In the genomic region with DNA sequence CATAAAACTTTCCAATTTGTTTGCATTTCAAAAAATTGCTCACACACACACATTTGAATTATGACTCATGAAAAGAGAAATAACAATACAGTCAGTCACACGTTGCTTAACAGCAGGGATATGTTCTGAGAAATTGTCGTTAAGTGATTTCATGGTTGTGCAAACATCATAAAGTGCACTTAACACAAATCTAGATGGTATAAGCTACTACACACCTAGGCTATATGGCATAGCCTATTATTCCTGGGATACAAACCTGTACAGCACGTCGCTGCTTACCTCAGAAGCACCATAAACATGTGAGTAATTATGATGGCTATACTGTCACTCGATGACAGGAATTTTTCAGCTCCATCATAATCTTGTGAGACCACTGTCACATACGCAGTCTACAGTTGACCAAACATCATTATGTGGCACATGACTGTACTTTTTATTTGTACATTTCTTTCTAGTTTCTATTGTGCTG, we compare ENCODE assay signal across 1 cellular context.
TF ChIP-seq lines count a peak whose summit lies in the region.

No MANE protein-coding gene starts in this region.

TF ChIP-seq in HEK293, 187 proteins besides CTCF, POLR2A, EP300 and RAD21 (continued from another document and continues in another):
- TF ChIP-seq, protein P1, sequence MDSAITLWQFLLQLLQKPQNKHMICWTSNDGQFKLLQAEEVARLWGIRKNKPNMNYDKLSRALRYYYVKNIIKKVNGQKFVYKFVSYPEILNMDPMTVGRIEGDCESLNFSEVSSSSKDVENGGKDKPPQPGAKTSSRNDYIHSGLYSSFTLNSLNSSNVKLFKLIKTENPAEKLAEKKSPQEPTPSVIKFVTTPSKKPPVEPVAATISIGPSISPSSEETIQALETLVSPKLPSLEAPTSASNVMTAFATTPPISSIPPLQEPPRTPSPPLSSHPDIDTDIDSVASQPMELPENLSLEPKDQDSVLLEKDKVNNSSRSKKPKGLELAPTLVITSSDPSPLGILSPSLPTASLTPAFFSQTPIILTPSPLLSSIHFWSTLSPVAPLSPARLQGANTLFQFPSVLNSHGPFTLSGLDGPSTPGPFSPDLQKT (IDR thresholded peaks at IDR 0.05; ENCODE audit: borderline replicate concordance, low read depth, low read length), result no peak
- no peak for TF ChIP-seq ZNF660 (tag by site-specific recombination; IDR thresholded peaks at IDR 0.05)
- peak; percentile 43; the same call in 1 of the 2 replicates for TF ChIP-seq ZNF362 (tag by site-specific recombination; IDR thresholded peaks at IDR 0.05)
- peak; percentile 28; the same call in 1 of the 2 replicates for TF ChIP-seq SCRT2 (tag by site-specific recombination; IDR thresholded peaks at IDR 0.05)
- TF ChIP-seq ZNF391 (tag by site-specific recombination; IDR thresholded peaks at IDR 0.05; ENCODE audit: borderline replicate concordance, low read depth), result no peak; the same call in 1 of the 2 replicates
- no peak for TF ChIP-seq GLIS2 (tag by site-specific recombination; IDR thresholded peaks at IDR 0.05)
- TF ChIP-seq, protein P2, sequence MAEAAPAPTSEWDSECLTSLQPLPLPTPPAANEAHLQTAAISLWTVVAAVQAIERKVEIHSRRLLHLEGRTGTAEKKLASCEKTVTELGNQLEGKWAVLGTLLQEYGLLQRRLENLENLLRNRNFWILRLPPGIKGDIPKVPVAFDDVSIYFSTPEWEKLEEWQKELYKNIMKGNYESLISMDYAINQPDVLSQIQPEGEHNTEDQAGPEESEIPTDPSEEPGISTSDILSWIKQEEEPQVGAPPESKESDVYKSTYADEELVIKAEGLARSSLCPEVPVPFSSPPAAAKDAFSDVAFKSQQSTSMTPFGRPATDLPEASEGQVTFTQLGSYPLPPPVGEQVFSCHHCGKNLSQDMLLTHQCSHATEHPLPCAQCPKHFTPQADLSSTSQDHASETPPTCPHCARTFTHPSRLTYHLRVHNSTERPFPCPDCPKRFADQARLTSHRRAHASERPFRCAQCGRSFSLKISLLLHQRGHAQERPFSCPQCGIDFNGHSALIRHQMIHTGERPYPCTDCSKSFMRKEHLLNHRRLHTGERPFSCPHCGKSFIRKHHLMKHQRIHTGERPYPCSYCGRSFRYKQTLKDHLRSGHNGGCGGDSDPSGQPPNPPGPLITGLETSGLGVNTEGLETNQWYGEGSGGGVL (tag by site-specific recombination; IDR thresholded peaks at IDR 0.05), result 0 out of 2 replicates have a peak, but pooled peaks have one; percentile 34
- TF ChIP-seq ZNF157 (tag by site-specific recombination; IDR thresholded peaks at IDR 0.05), result no peak
- TF ChIP-seq ZNF664 (tag by site-specific recombination; IDR thresholded peaks at IDR 0.05), result no peak
- peak; percentile 71 for TF ChIP-seq ZBTB6 (tag by site-specific recombination; IDR thresholded peaks at IDR 0.05)
- TF ChIP-seq OVOL3 (tag by site-specific recombination; IDR thresholded peaks at IDR 0.05), result 0 out of 2 replicates have a peak, but pooled peaks have one; percentile 39
- TF ChIP-seq, protein P3, sequence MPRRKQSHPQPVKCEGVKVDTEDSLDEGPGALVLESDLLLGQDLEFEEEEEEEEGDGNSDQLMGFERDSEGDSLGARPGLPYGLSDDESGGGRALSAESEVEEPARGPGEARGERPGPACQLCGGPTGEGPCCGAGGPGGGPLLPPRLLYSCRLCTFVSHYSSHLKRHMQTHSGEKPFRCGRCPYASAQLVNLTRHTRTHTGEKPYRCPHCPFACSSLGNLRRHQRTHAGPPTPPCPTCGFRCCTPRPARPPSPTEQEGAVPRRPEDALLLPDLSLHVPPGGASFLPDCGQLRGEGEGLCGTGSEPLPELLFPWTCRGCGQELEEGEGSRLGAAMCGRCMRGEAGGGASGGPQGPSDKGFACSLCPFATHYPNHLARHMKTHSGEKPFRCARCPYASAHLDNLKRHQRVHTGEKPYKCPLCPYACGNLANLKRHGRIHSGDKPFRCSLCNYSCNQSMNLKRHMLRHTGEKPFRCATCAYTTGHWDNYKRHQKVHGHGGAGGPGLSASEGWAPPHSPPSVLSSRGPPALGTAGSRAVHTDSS (tag by site-specific recombination; IDR thresholded peaks at IDR 0.05), result no peak
- TF ChIP-seq, protein P4, sequence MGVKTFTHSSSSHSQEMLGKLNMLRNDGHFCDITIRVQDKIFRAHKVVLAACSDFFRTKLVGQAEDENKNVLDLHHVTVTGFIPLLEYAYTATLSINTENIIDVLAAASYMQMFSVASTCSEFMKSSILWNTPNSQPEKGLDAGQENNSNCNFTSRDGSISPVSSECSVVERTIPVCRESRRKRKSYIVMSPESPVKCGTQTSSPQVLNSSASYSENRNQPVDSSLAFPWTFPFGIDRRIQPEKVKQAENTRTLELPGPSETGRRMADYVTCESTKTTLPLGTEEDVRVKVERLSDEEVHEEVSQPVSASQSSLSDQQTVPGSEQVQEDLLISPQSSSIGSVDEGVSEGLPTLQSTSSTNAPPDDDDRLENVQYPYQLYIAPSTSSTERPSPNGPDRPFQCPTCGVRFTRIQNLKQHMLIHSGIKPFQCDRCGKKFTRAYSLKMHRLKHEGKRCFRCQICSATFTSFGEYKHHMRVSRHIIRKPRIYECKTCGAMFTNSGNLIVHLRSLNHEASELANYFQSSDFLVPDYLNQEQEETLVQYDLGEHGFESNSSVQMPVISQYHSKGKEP (tag by site-specific recombination; IDR thresholded peaks at IDR 0.05), result no peak
- TF ChIP-seq BCL6B (tag by site-specific recombination; IDR thresholded peaks at IDR 0.05), result peak; percentile 91
- no peak for TF ChIP-seq ZBTB11 (tag by site-specific recombination; conservative IDR thresholded peaks at IDR 0.05; ENCODE audit: low read depth)
- TF ChIP-seq ZNF324 (tag by site-specific recombination; IDR thresholded peaks at IDR 0.05), result 0 out of 2 replicates have a peak, but pooled peaks have one; percentile 44
- peak; percentile 45; the same call in 1 of the 2 replicates for TF ChIP-seq ATF2 (tag by site-specific recombination; IDR thresholded peaks at IDR 0.05; ENCODE audit: low read depth)
- peak; percentile 71 for TF ChIP-seq GFI1B (tag by site-specific recombination; IDR thresholded peaks at IDR 0.05)
- no peak for TF ChIP-seq ZNF292 (tag by site-specific recombination; IDR thresholded peaks at IDR 0.05; ENCODE audit: borderline replicate concordance, low read depth)
- TF ChIP-seq FEZF1 (tag by site-specific recombination; IDR thresholded peaks at IDR 0.05), result peak; percentile 80
- TF ChIP-seq GLIS1 (tag by site-specific recombination; IDR thresholded peaks at IDR 0.05), result 0 out of 2 replicates have a peak, but pooled peaks have one; percentile 7
- TF ChIP-seq, protein P5, sequence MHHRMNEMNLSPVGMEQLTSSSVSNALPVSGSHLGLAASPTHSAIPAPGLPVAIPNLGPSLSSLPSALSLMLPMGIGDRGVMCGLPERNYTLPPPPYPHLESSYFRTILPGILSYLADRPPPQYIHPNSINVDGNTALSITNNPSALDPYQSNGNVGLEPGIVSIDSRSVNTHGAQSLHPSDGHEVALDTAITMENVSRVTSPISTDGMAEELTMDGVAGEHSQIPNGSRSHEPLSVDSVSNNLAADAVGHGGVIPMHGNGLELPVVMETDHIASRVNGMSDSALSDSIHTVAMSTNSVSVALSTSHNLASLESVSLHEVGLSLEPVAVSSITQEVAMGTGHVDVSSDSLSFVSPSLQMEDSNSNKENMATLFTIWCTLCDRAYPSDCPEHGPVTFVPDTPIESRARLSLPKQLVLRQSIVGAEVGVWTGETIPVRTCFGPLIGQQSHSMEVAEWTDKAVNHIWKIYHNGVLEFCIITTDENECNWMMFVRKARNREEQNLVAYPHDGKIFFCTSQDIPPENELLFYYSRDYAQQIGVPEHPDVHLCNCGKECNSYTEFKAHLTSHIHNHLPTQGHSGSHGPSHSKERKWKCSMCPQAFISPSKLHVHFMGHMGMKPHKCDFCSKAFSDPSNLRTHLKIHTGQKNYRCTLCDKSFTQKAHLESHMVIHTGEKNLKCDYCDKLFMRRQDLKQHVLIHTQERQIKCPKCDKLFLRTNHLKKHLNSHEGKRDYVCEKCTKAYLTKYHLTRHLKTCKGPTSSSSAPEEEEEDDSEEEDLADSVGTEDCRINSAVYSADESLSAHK (tag by site-specific recombination; IDR thresholded peaks at IDR 0.05), result 0 out of 2 replicates have a peak, but pooled peaks have one; percentile 29
- no peak for TF ChIP-seq ZBTB48 (tag by site-specific recombination; IDR thresholded peaks at IDR 0.05)
- no peak for TF ChIP-seq KLF9 (tag by site-specific recombination; IDR thresholded peaks at IDR 0.05; ENCODE audit: low read depth)
- no peak for TF ChIP-seq KLF1 (tag by site-specific recombination; IDR thresholded peaks at IDR 0.05)
- peak; percentile 90 for TF ChIP-seq BCL11A (tag by site-specific recombination; IDR thresholded peaks at IDR 0.05; ENCODE audit: low read depth)
- TF ChIP-seq, protein P6, sequence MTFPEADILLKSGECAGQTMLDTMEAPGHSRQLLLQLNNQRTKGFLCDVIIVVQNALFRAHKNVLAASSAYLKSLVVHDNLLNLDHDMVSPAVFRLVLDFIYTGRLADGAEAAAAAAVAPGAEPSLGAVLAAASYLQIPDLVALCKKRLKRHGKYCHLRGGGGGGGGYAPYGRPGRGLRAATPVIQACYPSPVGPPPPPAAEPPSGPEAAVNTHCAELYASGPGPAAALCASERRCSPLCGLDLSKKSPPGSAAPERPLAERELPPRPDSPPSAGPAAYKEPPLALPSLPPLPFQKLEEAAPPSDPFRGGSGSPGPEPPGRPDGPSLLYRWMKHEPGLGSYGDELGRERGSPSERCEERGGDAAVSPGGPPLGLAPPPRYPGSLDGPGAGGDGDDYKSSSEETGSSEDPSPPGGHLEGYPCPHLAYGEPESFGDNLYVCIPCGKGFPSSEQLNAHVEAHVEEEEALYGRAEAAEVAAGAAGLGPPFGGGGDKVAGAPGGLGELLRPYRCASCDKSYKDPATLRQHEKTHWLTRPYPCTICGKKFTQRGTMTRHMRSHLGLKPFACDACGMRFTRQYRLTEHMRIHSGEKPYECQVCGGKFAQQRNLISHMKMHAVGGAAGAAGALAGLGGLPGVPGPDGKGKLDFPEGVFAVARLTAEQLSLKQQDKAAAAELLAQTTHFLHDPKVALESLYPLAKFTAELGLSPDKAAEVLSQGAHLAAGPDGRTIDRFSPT (tag by site-specific recombination; IDR thresholded peaks at IDR 0.05), result peak; percentile 97
- TF ChIP-seq ZEB2 (tag by site-specific recombination; IDR thresholded peaks at IDR 0.05), result peak; percentile 93
- TF ChIP-seq KLF17 (tag by site-specific recombination; IDR thresholded peaks at IDR 0.05), result peak; percentile 79; the same call in 1 of the 2 replicates
